In the genomic region with DNA sequence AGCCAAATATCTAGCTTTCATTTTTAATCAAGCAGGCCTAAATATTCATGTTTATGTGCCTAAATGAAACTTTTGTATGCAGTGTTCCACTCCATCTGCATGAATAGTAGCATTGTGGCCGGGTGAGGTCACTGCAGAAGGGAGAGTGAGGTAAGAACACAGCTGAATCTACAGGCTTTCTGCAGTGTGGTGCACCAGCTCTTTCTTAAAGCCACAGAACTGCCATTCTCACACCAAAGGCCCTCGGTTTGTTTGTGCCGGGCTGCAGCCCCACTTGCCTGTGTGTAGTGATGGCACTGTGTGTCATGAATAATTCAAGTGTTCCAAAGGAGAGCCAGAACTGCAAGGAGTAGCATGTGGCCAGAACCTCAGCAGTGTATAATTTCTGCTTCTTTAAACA, we compare ENCODE assay signal across 9 cellular contexts.
DNase-seq lines count a peak whose midpoint lies in the region; ATAC-seq and TF ChIP-seq lines count a peak whose summit lies in the region.
"Had no signal": no experiment of that assay in that cellular context is flagged by ENCODE, and none has a peak within 500 bp of the region (broad histone marks: within the 10 kb centered on the region; RNA-seq: fewer than 3 reads in every experiment).

No MANE protein-coding gene starts in this region.

- ATAC-seq in GM19463 (IDR thresholded peaks at IDR 0.05; ENCODE audit: unreplicated experiment): peak; percentile 53
- no peak for ATAC-seq in esophagus mucosa

- peak; percentile 15 for TF ChIP-seq CTCF in fibroblast of pulmonary artery (IDR thresholded peaks at IDR 0.05; ENCODE audit: low read length, missing control alignments)

- no peak overlapping the region for H3K4me3 ChIP-seq in fibroblast of pulmonary artery (replicated peaks; ENCODE audit: low read depth, low read length)

- DNase-seq in NCI-H774 (lab: John Stamatoyannopoulos, UW) (peak; percentile 52), fibroblast of pulmonary artery (ENCODE audit: low read depth) (peak; percentile 50), retina (peak; percentile 21), COLO668 (lab: John Stamatoyannopoulos, UW; ENCODE audit: unreplicated experiment) (no peak), SIG-M5 treated with dmso at 0.1 percent for 504 hours (lab: John Stamatoyannopoulos, UW; ENCODE audit: unreplicated experiment) (no peak), NCI-H1092 (lab: John Stamatoyannopoulos, UW) (no peak)
- DNase-seq: stimulated activated CD4-positive, alpha-beta T cell treated with anti-CD3 and anti-CD28 coated beads, Interleukin-4, amount 100 ng/mL, for 1 hour had no signal

Comparison
In these comparisons a context has a peak if more than half of its experiments do, and no peak if none do; other contexts are left out.
1. DNase-seq: peak in NCI-H774 (single experiment), fibroblast of pulmonary artery (single experiment) and retina (single experiment); none in COLO668 (single experiment), SIG-M5 treated with dmso at 0.1 percent for 504 hours (single experiment) and NCI-H1092 (single experiment).